In the genomic region with DNA sequence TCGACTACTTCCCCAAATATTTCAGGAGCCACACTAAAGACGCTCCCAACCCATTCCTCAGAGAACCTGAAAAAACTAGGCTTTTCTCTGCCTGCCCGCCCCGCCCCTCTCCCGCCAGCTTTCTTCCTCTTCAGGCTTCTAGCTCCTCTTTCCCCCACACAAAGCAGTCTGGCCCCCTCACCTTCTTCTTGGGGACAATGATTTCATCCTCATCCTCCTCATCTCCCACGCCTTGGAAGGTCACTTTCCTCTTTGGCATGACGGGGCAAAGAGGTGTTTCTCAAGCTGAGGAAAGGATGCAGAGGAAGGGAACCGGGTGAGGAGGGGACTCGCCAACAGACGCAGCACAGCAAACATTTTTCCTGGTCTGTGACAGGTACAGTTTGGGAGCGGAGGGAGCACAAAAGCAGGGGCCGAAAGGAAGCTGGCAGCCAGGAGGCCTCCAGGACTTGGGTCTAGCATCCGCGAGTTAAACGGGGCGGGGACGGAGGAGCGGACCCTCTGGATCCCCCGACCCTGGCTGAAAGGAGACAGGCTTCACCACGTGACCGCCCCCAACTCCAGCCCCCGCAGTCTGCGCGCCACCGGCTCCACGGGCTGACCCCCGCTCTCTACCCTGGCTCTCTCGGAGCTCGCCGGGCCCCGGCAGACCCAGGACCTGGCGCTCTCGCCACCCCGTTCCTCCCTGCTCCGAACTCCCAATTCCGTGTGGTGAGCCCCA, we compare ENCODE assay signal across 9 cellular contexts. TPM values are rescaled to one million over a fixed set of nuclear protein-coding genes. Genes with fewer than 3 reads are reported as not detected.
DNase-seq lines count a peak whose midpoint lies in the region; ATAC-seq and TF ChIP-seq lines count a peak whose summit lies in the region.
"Had no signal": no experiment of that assay in that cellular context is flagged by ENCODE, and none has a peak within 500 bp of the region (broad histone marks: within the 10 kb centered on the region; RNA-seq: fewer than 3 reads in every experiment).

No MANE protein-coding gene starts in this region.

- intact Hi-C loops in Calu3 (cut with micrococcal nuclease; ENCODE audit: unreplicated experiment), result loop anchor here (2.0 kb wide), 1 partner anchor 16 kb away; a partner anchor contains a TSS
- intact Hi-C loops in psoas muscle (cut with DNase I), result no loop called here

- H3K9me3 ChIP-seq in HEK293 (ENCODE audit: control insufficient read depth, insufficient read depth, low read depth, low read length), result no peaks in the 10 kb centered on the region
- H3K9me3 ChIP-seq in WERI-Rb-1 (ENCODE audit: severe bottlenecking), result no peaks in the 10 kb centered on the region
- H3K9me3 ChIP-seq in psoas muscle, result no peaks in the 10 kb centered on the region

- in situ Hi-C loops in GM13976 (cut with MboI; ENCODE audit: low sequenced_read_pairs, unreplicated experiment), result no loop called here

- DNase-seq in Calu3, result no peak
- DNase-seq in WERI-Rb-1, result no peak
- DNase-seq in glutamatergic neuron, result peak; percentile 66
- no peak for DNase-seq in psoas muscle
- no peak for DNase-seq in NCI-H1105 (lab: John Stamatoyannopoulos, UW)
- DNase-seq in activated CD4-positive, CD25-positive, alpha-beta regulatory T cell (lab: John Stamatoyannopoulos, UW), result no peak
- no peak for DNase-seq in GM13976 (ENCODE audit: low spot score)

- peak overlapping the region; percentile 82 for H3K27ac ChIP-seq in HEK293 (ENCODE audit: extremely low read depth, low read depth, low read length)
- H3K27ac ChIP-seq in WERI-Rb-1, result peak overlapping the region; percentile 87
- H3K27ac ChIP-seq in psoas muscle, result peak overlapping the region; percentile 97

- TF ChIP-seq CTCF in Calu3 (IDR thresholded peaks at IDR 0.05; ENCODE audit: unreplicated experiment), result no peak
- no peak for TF ChIP-seq CTCF in HEK293 (tag by site-specific recombination; IDR thresholded peaks at IDR 0.05)
- TF ChIP-seq CTCF in WERI-Rb-1 (IDR thresholded peaks at IDR 0.05; ENCODE audit: low read depth, low read length), result no peak
- TF ChIP-seq CTCF in glutamatergic neuron (IDR thresholded peaks at IDR 0.05; ENCODE audit: partially characterized antibody, unreplicated experiment), result no peak
- no peak for TF ChIP-seq CTCF in psoas muscle (IDR thresholded peaks at IDR 0.05)
- TF ChIP-seq CTCF in GM13976 (IDR thresholded peaks at IDR 0.05; ENCODE audit: borderline replicate concordance, control extremely low read depth, extremely low read depth, insufficient read depth, missing control alignments), result no peak

- H3K4me3 Mint-ChIP-seq in Calu3 (ENCODE audit: low read depth, unreplicated experiment) (peak overlapping the region; percentile 90), glutamatergic neuron (ENCODE audit: unreplicated experiment) (peak overlapping the region; percentile 97)

- no peaks in the 10 kb centered on the region for H3K4me1 ChIP-seq in HEK293 (ENCODE audit: control insufficient read depth, insufficient read depth, low read length)
- peaks cover 44% of the 10 kb centered on the region for H3K4me1 ChIP-seq in psoas muscle

- TSS peak; percentile 40 for BruUV-seq in Calu3 (replicated peaks; lab: Mats Ljungman, UMichigan)

- H3K36me3 Mint-ChIP-seq in Calu3 (ENCODE audit: insufficient read depth, unreplicated experiment), result peaks cover 81% of the 10 kb centered on the region
- H3K36me3 Mint-ChIP-seq in glutamatergic neuron (ENCODE audit: unreplicated experiment), result no peaks in the 10 kb centered on the region

- POLR2A ChIA-PET in HEK293 (lab: Yijun Ruan, JAX), result interaction anchor here (0.6 to 4.5 kb wide), 15 partner anchors 8 to 218 kb away, joined by 3 to 60 read pairs (median 5); a partner anchor contains a TSS

- H3K4me3 ChIP-seq in HEK293 (ENCODE audit: low read depth, low read length) (peak overlapping the region; percentile 95), WERI-Rb-1 (ENCODE audit: low read depth, low read length) (peak overlapping the region; percentile 89), psoas muscle (peak overlapping the region; percentile 89)

- H3K4me1 Mint-ChIP-seq in Calu3 (ENCODE audit: low read depth, unreplicated experiment) (peaks cover 42% of the 10 kb centered on the region), glutamatergic neuron (ENCODE audit: low read depth, unreplicated experiment) (peaks cover 15% of the 10 kb centered on the region)

- H3K27me3 ChIP-seq in WERI-Rb-1 (ENCODE audit: insufficient read depth, low read depth, severe bottlenecking), result no peaks in the 10 kb centered on the region
- no peaks in the 10 kb centered on the region for H3K27me3 ChIP-seq in psoas muscle (ENCODE audit: insufficient read depth in 3 of 3, low read length in 2 of 3)

- CTCF ChIA-PET in Calu3 (lab: Charles Lee) (interaction anchor here (0.6 to 1.1 kb wide), 3 partner anchors 16 to 263 kb away, joined by 3 to 4 read pairs (median 3); a partner anchor contains a TSS), HEK293 (lab: Yijun Ruan, JAX) (interaction anchor here (0.6 to 1.6 kb wide), 5 partner anchors 10 to 337 kb away, joined by 3 to 7 read pairs (median 3); no protein-coding TSS in a partner anchor)

- peak overlapping the region; percentile 99 for H3K27ac Mint-ChIP-seq in Calu3 (ENCODE audit: unreplicated experiment)
- H3K27ac Mint-ChIP-seq in glutamatergic neuron (ENCODE audit: unreplicated experiment), result peak overlapping the region; percentile 94

- H3K9me3 Mint-ChIP-seq in Calu3 (ENCODE audit: low read depth, unreplicated experiment) (no peaks in the 10 kb centered on the region), glutamatergic neuron (ENCODE audit: unreplicated experiment) (peaks cover 14% of the 10 kb centered on the region)

- peak; percentile 12 to 44 (median 22) for ATAC-seq in psoas muscle

- H3K36me3 ChIP-seq in HEK293 (ENCODE audit: control insufficient read depth in 2 of 2, insufficient read depth in 1 of 2, low read length in 2 of 2), result peaks cover 5 to 78% of the 10 kb centered on the region in 2 experiments; a peak in 2 of 3 replicates
- H3K36me3 ChIP-seq in WERI-Rb-1, result peaks cover 71% of the 10 kb centered on the region
- H3K36me3 ChIP-seq in psoas muscle (ENCODE audit: insufficient read depth in 1 of 2, low read depth in 1 of 2), result peaks cover 0 to 68% of the 10 kb centered on the region in 2 donors

- WGBS in psoas muscle, 3 donors, result 3 to 6% (median 4%) methylated on average over 25 to 36 of the region's 36 CpGs

- H3K27me3 Mint-ChIP-seq in Calu3 (ENCODE audit: unreplicated experiment) (no peaks in the 10 kb centered on the region), glutamatergic neuron (ENCODE audit: unreplicated experiment) (peaks cover 12% of the 10 kb centered on the region)

TF ChIP-seq in HEK293, 187 proteins besides CTCF, POLR2A, EP300 and RAD21 (continues in another document):
- TF ChIP-seq RBAK (tag by site-specific recombination; IDR thresholded peaks at IDR 0.05) (no peak), WT1 (tag by site-specific recombination; IDR thresholded peaks at IDR 0.05) (no peak), ZNF621 (tag by site-specific recombination; IDR thresholded peaks at IDR 0.05) (no peak)

RNA-seq across cellular contexts. Expression of a gene that starts 0.5 kb away (rescaled TPM):
- total RNA-seq in Calu3 (2022) (65.8 and 82.6 TPM in 2 replicates), glutamatergic neuron (ENCODE audit: unreplicated experiment) (77.8 TPM), psoas muscle (10 to 100 TPM; 38.9 to 65.0 (median 49.6) TPM)
- polyA plus RNA-seq in psoas muscle, result 10 to 100 TPM; 31.0 to 61.8 (median 55.6) TPM

RNA-seq across cellular contexts. Expression of a gene that starts 15.7 kb away (rescaled TPM):
- 66.4 and 69.5 TPM in 2 replicates for total RNA-seq in Calu3 (2022)
- total RNA-seq in glutamatergic neuron (ENCODE audit: unreplicated experiment), result 85.2 TPM
- 10 to 100 TPM; 30.1 to 50.0 (median 34.1) TPM for total RNA-seq in psoas muscle
- 10 to 100 TPM; 24.5 to 45.0 (median 26.4) TPM for polyA plus RNA-seq in psoas muscle

RNA-seq across cellular contexts. Expression of a gene that starts 20.0 kb away (rescaled TPM):
- total RNA-seq in Calu3 (2022), result not detected in 2 replicates
- total RNA-seq in glutamatergic neuron (ENCODE audit: unreplicated experiment), result not detected
- total RNA-seq in psoas muscle, result 1,000 to 10,000 TPM; 1,414 to 6,743 (median 2,777) TPM
- 1,000 to 10,000 TPM in 2 of 3 donors, 100 to 1,000 TPM in 1; 636 to 4,264 (median 2,548) TPM for polyA plus RNA-seq in psoas muscle
- total RNA-seq: RPMI7951 had no signal

RNA-seq across cellular contexts. Expression of a gene that starts 27.8 kb away (rescaled TPM):
- total RNA-seq in Calu3 (2022), result 1.5 and 1.9 TPM in 2 replicates
- 2.9 TPM for total RNA-seq in glutamatergic neuron (ENCODE audit: unreplicated experiment)
- 1 to 10 TPM in 2 of 4 donors, under 1 TPM in 2; 0.34 to 1.8 (median 0.90) TPM for total RNA-seq in psoas muscle
- polyA plus RNA-seq in psoas muscle, result under 1 TPM; 0.22 to 0.51 (median 0.28) TPM
- total RNA-seq: RPMI7951 had no signal

RNA-seq across cellular contexts. Expression of a gene that starts 40.6 kb away (rescaled TPM):
- total RNA-seq in Calu3 (2022) (21.2 and 24.8 TPM in 2 replicates), glutamatergic neuron (ENCODE audit: unreplicated experiment) (74.7 TPM), psoas muscle (1 to 10 TPM; 2.8 to 7.8 (median 5.6) TPM)
- 1 to 10 TPM; 2.3 to 7.4 (median 3.2) TPM for polyA plus RNA-seq in psoas muscle

Comparison
In these comparisons a context has a peak if more than half of its experiments do, and no peak if none do; other contexts are left out.
1. RNA of a gene that starts 20.0 kb away (total RNA-seq): 1,414 to 6,743 TPM in psoas muscle; not detected in glutamatergic neuron (single experiment) and not detected in Calu3; every median in the first group is over 100 times any median in the second.
2. Peak in every context shown above with its lines, with median percentiles within 50 percentile points of each other: H3K27ac ChIP-seq and H3K4me3 ChIP-seq.